ENCODE assay signal across 9 cellular contexts in genomic region chr10:111077715-111078504, GRCh38. TPM values are rescaled to one million over a fixed set of nuclear protein-coding genes. Genes with fewer than 3 reads are reported as not detected.
DNase-seq lines count a peak whose midpoint lies in the region; ATAC-seq and TF ChIP-seq lines count a peak whose summit lies in the region.
"Had no signal": no experiment of that assay in that cellular context is flagged by ENCODE, and none has a peak within 500 bp of the region (broad histone marks: within the 10 kb centered on the region; RNA-seq: fewer than 3 reads in every experiment).

No MANE protein-coding gene starts in this region.

- no peak overlapping the region for H3K27ac Mint-ChIP-seq in endothelial cell (ENCODE audit: unreplicated experiment)
- H3K27ac Mint-ChIP-seq in nephron: peak overlapping the region in 1 of 3 experiments; percentile 67

- peaks cover 12% of the 10 kb centered on the region for H3K27me3 Mint-ChIP-seq in endothelial cell (ENCODE audit: unreplicated experiment)
- H3K27me3 Mint-ChIP-seq in nephron (ENCODE audit: low read depth): peaks cover 90% of the 10 kb centered on the region

- H3K36me3 ChIP-seq in SJCRH30: no peaks in the 10 kb centered on the region

- H3K27me3 ChIP-seq in SJCRH30: peaks cover 4% of the 10 kb centered on the region; the same call in 1 of the 2 replicates

- H3K4me3 Mint-ChIP-seq in endothelial cell (ENCODE audit: unreplicated experiment): peak overlapping the region; percentile 39
- peak overlapping the region; percentile 86 to 88 (median 86) for H3K4me3 Mint-ChIP-seq in nephron

- peaks cover 5% of the 10 kb centered on the region for H3K36me3 Mint-ChIP-seq in endothelial cell (ENCODE audit: low read depth, unreplicated experiment)
- peaks cover 14% of the 10 kb centered on the region for H3K36me3 Mint-ChIP-seq in nephron (ENCODE audit: low read depth)

- H3K9me3 ChIP-seq in SJCRH30 (replicated peaks): no peaks in the 10 kb centered on the region

- peak overlapping the region; percentile 60 for H3K4me3 ChIP-seq in SJCRH30

- peak; percentile 49 for DNase-seq in EL
- DNase-seq in SJCRH30: no peak
- no peak for DNase-seq in endothelial cell (ENCODE audit: low spot score)
- DNase-seq in SKM-1 (lab: John Stamatoyannopoulos, UW; ENCODE audit: unreplicated experiment): no peak
- DNase-seq in pons (ENCODE audit: low spot score): no peak

- no peak overlapping the region for H3K27ac ChIP-seq in SJCRH30
- H3K27ac ChIP-seq: epithelial cell of prostate had no signal

- TF ChIP-seq CTCF in endothelial cell (IDR thresholded peaks at IDR 0.05; ENCODE audit: unreplicated experiment): no peak
- TF ChIP-seq CTCF in nephron (IDR thresholded peaks at IDR 0.05; ENCODE audit: unreplicated experiment in 3 of 3): no peak

- H3K9me3 Mint-ChIP-seq in endothelial cell (ENCODE audit: unreplicated experiment): no peaks in the 10 kb centered on the region
- peaks cover 2% of the 10 kb centered on the region for H3K9me3 Mint-ChIP-seq in nephron

- no peaks in the 10 kb centered on the region for H3K4me1 ChIP-seq in SJCRH30

- ATAC-seq in HG03139 (IDR thresholded peaks at IDR 0.05; ENCODE audit: unreplicated experiment): no peak
- no peak for ATAC-seq in HG02840 (IDR thresholded peaks at IDR 0.05; ENCODE audit: low FRiP score, unreplicated experiment)

- peaks cover 6% of the 10 kb centered on the region for H3K4me1 Mint-ChIP-seq in endothelial cell (ENCODE audit: unreplicated experiment)
- H3K4me1 Mint-ChIP-seq in nephron: peaks cover 23% of the 10 kb centered on the region

RNA-seq across cellular contexts. Expression of gene ADRA2A, which starts 1.1 kb away (rescaled TPM):
- total RNA-seq in SJCRH30 (2014; rRNA removed; shearing (Covaris generic)): 0.79 and 1.4 TPM in 2 replicates
- 1.5 TPM for total RNA-seq in endothelial cell (ENCODE audit: unreplicated experiment)
